11 cellular contexts compared by ENCODE assay signal in the genomic region with DNA sequence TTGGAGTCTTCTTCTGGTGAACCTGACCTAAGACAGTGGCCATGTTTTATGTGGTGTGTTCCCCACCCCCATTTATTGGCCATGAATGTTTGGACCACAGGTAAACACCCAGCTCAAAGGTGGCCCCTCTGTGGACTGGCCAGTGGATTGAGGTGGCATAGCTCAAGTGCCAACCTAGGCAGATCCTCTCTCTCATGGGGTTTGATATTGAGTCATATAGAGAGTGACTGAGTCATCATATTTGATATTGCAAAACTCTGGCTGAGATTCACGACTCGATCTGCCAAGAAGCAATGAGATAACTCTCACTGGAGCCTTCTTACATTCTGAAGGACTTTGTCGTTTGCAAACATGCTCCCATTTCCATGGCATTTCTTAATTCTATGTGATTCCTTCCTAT. TPM values are rescaled to one million over a fixed set of nuclear protein-coding genes. Genes with fewer than 3 reads are reported as not detected.
DNase-seq lines count a peak whose midpoint lies in the region; ATAC-seq, FAIRE-seq and TF ChIP-seq lines count a peak whose summit lies in the region.
"Had no signal": no experiment of that assay in that cellular context is flagged by ENCODE, and none has a peak within 500 bp of the region (broad histone marks: within the 10 kb centered on the region; RNA-seq: fewer than 3 reads in every experiment).

No MANE protein-coding gene starts in this region.

- dilution Hi-C loops in IMR-90 (cut with HindIII; ENCODE audit: low sequenced_read_pairs, unreplicated experiment) = no loop called here

- H2AFZ ChIP-seq in IMR-90 (replicated peaks; ENCODE audit: low read length, poor library complexity) = peak overlapping the region; percentile 37

- H2AK9ac ChIP-seq in IMR-90 (replicated peaks; ENCODE audit: low read depth, low read length, poor library complexity) = no peak overlapping the region

- no peak for FAIRE-seq in bronchial epithelial cell (lab: Jason Lieb, UNC)

- H3K36me3 ChIP-seq in IMR-90 (ENCODE audit: control insufficient read depth, insufficient read depth, low read length) = no peaks in the 10 kb centered on the region
- H3K36me3 ChIP-seq in bronchial epithelial cell (ENCODE audit: control insufficient read depth, insufficient read depth, low read length) = no peaks in the 10 kb centered on the region
- no peaks in the 10 kb centered on the region for H3K36me3 ChIP-seq in left lung
- H3K36me3 ChIP-seq in transverse colon = no peaks in the 10 kb centered on the region

- TF ChIP-seq POLR2A in IMR-90 (IDR thresholded peaks at IDR 0.05; ENCODE audit: low read depth, low read length) (no peak), transverse colon (IDR thresholded peaks at IDR 0.05) (no peak)

- no peaks in the 10 kb centered on the region for H3K9me1 ChIP-seq in IMR-90 (ENCODE audit: insufficient read depth, low read length)

- intact Hi-C loops in IMR-90 (cut with micrococcal nuclease) = no loop called here
- intact Hi-C loops in left lung (cut with DNase I) = no loop called here
- intact Hi-C loops in transverse colon (cut with DNase I; ENCODE audit: low total_unique reads) = loop anchor here (5.0 kb wide), 1 partner anchor 90 kb away; no protein-coding TSS in a partner anchor

- peak; percentile 88 for DNase-seq in IMR-90
- DNase-seq in bronchial epithelial cell (ENCODE audit: low read depth) = peak; percentile 89
- no peak for DNase-seq in left lung
- DNase-seq in transverse colon = peak; percentile 25
- no peak for DNase-seq in effector CD4-positive, alpha-beta T cell
- no peak for DNase-seq in NCI-H1105 treated with DMSO at 0.1 percent for 48 hours (lab: John Stamatoyannopoulos, UW)
- no peak for DNase-seq in KBM-7
- DNase-seq: activated CD8-positive, alpha-beta T cell treated with anti-CD3 and anti-CD28 coated beads for 36 hours; amygdala; NCI-H1436 treated with DMSO at 0.1 percent for 48 hours had no signal

- H4K91ac ChIP-seq in IMR-90 (ENCODE audit: insufficient read depth, low read depth, low read length) = no peak overlapping the region

- H3K27ac ChIP-seq in IMR-90 (ENCODE audit: insufficient read depth, low read length) (no peak overlapping the region), left lung (peak overlapping the region; percentile 41 to 46), transverse colon (peak overlapping the region; percentile 59 to 85 (median 79))

- H3K4me2 ChIP-seq in IMR-90 (ENCODE audit: low read depth, low read length) = no peak overlapping the region

- POLR2A ChIA-PET in IMR-90 (lab: Charles Lee; ENCODE audit: unreplicated experiment) = no interaction called here

- no peak overlapping the region for H2BK15ac ChIP-seq in IMR-90 (ENCODE audit: low read depth, low read length)

- H4K5ac ChIP-seq in IMR-90 (ENCODE audit: low read depth, low read length) = no peak overlapping the region

- CTCF ChIA-PET in IMR-90 (lab: Yijun Ruan, JAX) = interaction anchor here (1.6 kb wide), 1 partner anchor 81 kb away, joined by 3 read pairs; no protein-coding TSS in a partner anchor

- H3K4me3 ChIP-seq in IMR-90 (ENCODE audit: insufficient read depth, low read depth, low read length) (no peak overlapping the region), bronchial epithelial cell (ENCODE audit: low read depth, low read length) (no peak overlapping the region), left lung (no peak overlapping the region), transverse colon (no peak overlapping the region)

- no peak overlapping the region for H2BK120ac ChIP-seq in IMR-90 (ENCODE audit: low read depth, low read length)

- H2BK20ac ChIP-seq in IMR-90 (ENCODE audit: low read depth, low read length) = no peak overlapping the region

- no peaks in the 10 kb centered on the region for H4K20me1 ChIP-seq in IMR-90 (ENCODE audit: insufficient read depth, low read length)

- no peak for TF ChIP-seq RAD21 in IMR-90 (IDR thresholded peaks at IDR 0.05; ENCODE audit: low read length)

- no CpG with 5 or more reads among the region's 3 CpGs for WGBS in IMR-90 (ENCODE audit: extremely low coverage in 2 of 2, insufficient read length in 1 of 2), 2 experiments
- 31% methylated on average over 3 of the region's 3 CpGs; no CpG with 5 or more reads in 1 of the 2 donors for WGBS in transverse colon (ENCODE audit: low coverage in 1 of 2), 2 donors

- TF ChIP-seq CTCF in IMR-90 (conservative IDR thresholded peaks at IDR 0.05; ENCODE audit: low read depth, low read length) = no peak
- TF ChIP-seq CTCF in bronchial epithelial cell (IDR thresholded peaks at IDR 0.05; ENCODE audit: insufficient read depth, low read length, severe bottlenecking) = no peak
- no peak for TF ChIP-seq CTCF in left lung (IDR thresholded peaks at IDR 0.05)
- TF ChIP-seq CTCF in transverse colon (IDR thresholded peaks at IDR 0.05) = no peak

- no peak overlapping the region for H3K14ac ChIP-seq in IMR-90 (replicated peaks; ENCODE audit: low read depth, low read length)

- peak; percentile 62 for ATAC-seq in IMR-90 (ENCODE audit: low read depth)
- peak; percentile 87 for ATAC-seq in left lung
- no peak for ATAC-seq in GM18868 (IDR thresholded peaks at IDR 0.05; ENCODE audit: unreplicated experiment)
- ATAC-seq: activated CD8-positive, alpha-beta T cell treated with anti-CD3 and anti-CD28 coated beads for 36 hours had no signal

- H3K9ac ChIP-seq in IMR-90 (ENCODE audit: low read depth, low read length) = no peak overlapping the region

- no peak overlapping the region for H3K4ac ChIP-seq in IMR-90 (ENCODE audit: low read depth, low read length)

- H2BK5ac ChIP-seq in IMR-90 (ENCODE audit: low read depth, low read length, poor library complexity, severe bottlenecking) = no peak overlapping the region

- no peak overlapping the region for H3K56ac ChIP-seq in IMR-90 (ENCODE audit: extremely low read depth, insufficient read depth, low read length)

- H2AK5ac ChIP-seq in IMR-90 (ENCODE audit: low read depth, low read length) = no peak overlapping the region

- TF ChIP-seq EP300 in transverse colon (IDR thresholded peaks at IDR 0.05; ENCODE audit: low read depth) = no peak

- no peak overlapping the region for H3K18ac ChIP-seq in IMR-90 (ENCODE audit: low read depth, low read length)

- H3K27me3 ChIP-seq in IMR-90 (ENCODE audit: control insufficient read depth, insufficient read depth, low read length) = peaks cover 5% of the 10 kb centered on the region; the same call in 1 of the 2 replicates
- H3K27me3 ChIP-seq in bronchial epithelial cell (ENCODE audit: control insufficient read depth, insufficient read depth, low read length) = no peaks in the 10 kb centered on the region
- peaks cover 0 to 2% of the 10 kb centered on the region in 2 donors for H3K27me3 ChIP-seq in left lung
- no peaks in the 10 kb centered on the region for H3K27me3 ChIP-seq in transverse colon

- in situ Hi-C loops in IMR-90 (cut with MboI; ENCODE audit: low sequenced_read_pairs) (no loop called here), transverse colon (cut with MboI; ENCODE audit: low pct_ligation_motif_present in 1 of 4, low pct_unique_long_range_greater_than_20kb in 1 of 4, low sequenced_read_pairs in 3 of 4) (loop anchor here in 1 of 4 donors (10.0 kb wide), 1 partner anchor 87 kb away; the partner anchor contains the start of gene PMP22), KBM-7 (cut with MboI; ENCODE audit: low pct_unique_long_range_greater_than_20kb, low sequenced_read_pairs) (no loop called here)

- no peak overlapping the region for H4K8ac ChIP-seq in IMR-90 (ENCODE audit: low read depth in 2 of 2, low read length in 2 of 2)

- H3K4me1 ChIP-seq in IMR-90 (ENCODE audit: control insufficient read depth, insufficient read depth, low read length) (peaks cover 5% of the 10 kb centered on the region; the same call in 1 of the 2 replicates), left lung (peaks cover 0 to 4% of the 10 kb centered on the region in 2 donors), transverse colon (peaks cover 22 to 58% (median 40%) of the 10 kb centered on the region in 4 donors)

- no peaks in the 10 kb centered on the region for H3K79me1 ChIP-seq in IMR-90 (ENCODE audit: low read depth in 1 of 2, low read length in 2 of 2)

- no TSS peak for BruUV-seq in IMR-90 (replicated peaks; lab: Mats Ljungman, UMichigan)

- H3K9me3 ChIP-seq in IMR-90 (ENCODE audit: control insufficient read depth, insufficient read depth, low read length) = no peaks in the 10 kb centered on the region
- H3K9me3 ChIP-seq in left lung = no peaks in the 10 kb centered on the region
- H3K9me3 ChIP-seq in transverse colon = no peaks in the 10 kb centered on the region

- H3K23ac ChIP-seq in IMR-90 (ENCODE audit: low read depth, low read length) = no peak overlapping the region

TF ChIP-seq in IMR-90, 13 proteins besides CTCF, POLR2A, EP300 and RAD21:
- TF ChIP-seq, protein P1, sequence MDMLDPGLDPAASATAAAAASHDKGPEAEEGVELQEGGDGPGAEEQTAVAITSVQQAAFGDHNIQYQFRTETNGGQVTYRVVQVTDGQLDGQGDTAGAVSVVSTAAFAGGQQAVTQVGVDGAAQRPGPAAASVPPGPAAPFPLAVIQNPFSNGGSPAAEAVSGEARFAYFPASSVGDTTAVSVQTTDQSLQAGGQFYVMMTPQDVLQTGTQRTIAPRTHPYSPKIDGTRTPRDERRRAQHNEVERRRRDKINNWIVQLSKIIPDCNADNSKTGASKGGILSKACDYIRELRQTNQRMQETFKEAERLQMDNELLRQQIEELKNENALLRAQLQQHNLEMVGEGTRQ (IDR thresholded peaks at IDR 0.05; ENCODE audit: low read depth, low read length) = no peak
- peak; percentile 98 for TF ChIP-seq CEBPB (IDR thresholded peaks at IDR 0.05; ENCODE audit: low read depth, low read length)
- TF ChIP-seq CHD1 (IDR thresholded peaks at IDR 0.05; ENCODE audit: low read depth, low read length) = no peak
- TF ChIP-seq NFE2L2 (IDR thresholded peaks at IDR 0.05; ENCODE audit: low read depth, low read length) = 0 out of 2 replicates have a peak, but pooled peaks have one; percentile 34
- TF ChIP-seq MXI1 (IDR thresholded peaks at IDR 0.05; ENCODE audit: borderline replicate concordance, low read depth, low read length) = no peak
- peak; percentile 92 for TF ChIP-seq FOS (IDR thresholded peaks at IDR 0.05; ENCODE audit: low read depth, low read length)
- peak; percentile 82 for TF ChIP-seq MAFK (IDR thresholded peaks at IDR 0.05; ENCODE audit: low read depth, low read length)

RNA-seq across cellular contexts. Expression of gene TEKT3, which starts 10.5 kb away (rescaled TPM):
- total RNA-seq in IMR-90 (2012; rRNA removed) (not detected in 2 replicates), bronchial epithelial cell (not detected in 2 replicates), left lung (1 to 10 TPM in 1 of 2 donors, under 1 TPM in 1; 0.41 to 1.8 TPM), transverse colon (under 1 TPM in 2 of 4 donors, not detected in 2; 0.41 to 0.48 TPM)
- 0.15 and 0.59 TPM in 2 replicates for polyA plus RNA-seq in IMR-90 (2012; rRNA removed)
- polyA plus RNA-seq in IMR-90 (2012; cell fraction: cytosol; rRNA removed) = 0.20 and 0.47 TPM in 2 replicates
- 0.96 and 1.4 TPM in 2 replicates for polyA plus RNA-seq in IMR-90 (2012; cell fraction: nucleus; rRNA removed; ENCODE audit: low replicate concordance)
- total RNA-seq: activated CD8-positive, alpha-beta T cell treated with anti-CD3 and anti-CD28 coated beads for 36 hours had no signal

Comparison
In these comparisons a context has a peak if more than half of its experiments do, and no peak if none do; other contexts are left out.
1. DNase-seq: peak in IMR-90 (single experiment), bronchial epithelial cell (single experiment) and transverse colon (single experiment); none in left lung (0 of 2), effector CD4-positive, alpha-beta T cell (single experiment), NCI-H1105 treated with DMSO at 0.1 percent for 48 hours (single experiment) and KBM-7 (single experiment).